16 cellular contexts compared by ENCODE assay signal in the genomic region with DNA sequence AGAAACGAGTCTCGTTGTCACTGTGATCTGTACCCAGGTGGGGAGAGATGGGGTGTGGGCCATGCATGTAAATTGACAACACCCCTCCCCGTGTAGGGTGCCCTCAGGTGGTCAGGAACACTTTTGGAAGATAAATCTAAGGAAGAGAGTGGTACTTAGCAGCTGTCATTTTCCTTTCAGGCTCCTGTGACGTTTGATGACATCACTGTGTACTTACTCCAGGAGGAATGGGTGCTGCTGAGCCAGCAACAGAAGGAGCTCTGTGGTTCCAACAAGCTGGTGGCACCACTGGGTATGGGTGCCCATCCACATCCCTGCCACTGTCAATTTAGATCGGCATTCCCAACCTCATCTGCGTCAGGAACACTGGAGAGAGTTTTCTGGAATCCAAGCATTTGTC. TPM values are rescaled to one million over a fixed set of nuclear protein-coding genes. Genes with fewer than 3 reads are reported as not detected.
DNase-seq lines count a peak whose midpoint lies in the region; ATAC-seq and TF ChIP-seq lines count a peak whose summit lies in the region.
"Had no signal": no experiment of that assay in that cellular context is flagged by ENCODE, and none has a peak within 500 bp of the region (broad histone marks: within the 10 kb centered on the region; RNA-seq: fewer than 3 reads in every experiment).

No MANE protein-coding gene starts in this region.

- H3K9me3 Mint-ChIP-seq in activated naive CD4-positive, alpha-beta T cell treated with anti-CD3 and anti-CD28 coated beads, Interleukin-2, amount 10 ng/mL, durations not matched to agents 7 days and 5 days, result no peaks in the 10 kb centered on the region
- no peaks in the 10 kb centered on the region for H3K9me3 Mint-ChIP-seq in T-cell
- H3K9me3 Mint-ChIP-seq: CD4-positive, alpha-beta T cell had no signal

- H3K9me3 ChIP-seq in BLaER1 treated with 17β-estradiol and CSF1 and Interleukin-3, amounts not matched to agents 10 nM and 100 nM (replicated peaks in 1 of 11), result no peaks in the 10 kb centered on the region
- H3K9me3 ChIP-seq in osteoblast (ENCODE audit: low read depth, low read length) (no peaks in the 10 kb centered on the region), right atrium auricular region (no peaks in the 10 kb centered on the region)
- H3K9me3 ChIP-seq: Caco-2, HAP-1 had no signal

- H3K4me3 ChIP-seq in BLaER1 treated with 17β-estradiol and CSF1 and Interleukin-3, amounts not matched to agents 10 nM and 100 nM, result peak overlapping the region in 2 of 10 experiments; percentile 36 to 53; a peak in 3 of 20 replicates
- H3K4me3 ChIP-seq in osteoblast (ENCODE audit: insufficient read depth, low read length) (peak overlapping the region; percentile 34), right atrium auricular region (no peak overlapping the region)
- H3K4me3 ChIP-seq: GM23248, HAP-1 had no signal

- peaks cover 16% of the 10 kb centered on the region for H3K4me1 Mint-ChIP-seq in activated naive CD4-positive, alpha-beta T cell treated with anti-CD3 and anti-CD28 coated beads, Interleukin-2, amount 10 ng/mL, durations not matched to agents 7 days and 5 days
- H3K4me1 Mint-ChIP-seq in T-cell, result peaks cover 53 to 70% (median 63%) of the 10 kb centered on the region in 3 donors

- peaks cover 28% of the 10 kb centered on the region for H3K36me3 Mint-ChIP-seq in activated naive CD4-positive, alpha-beta T cell treated with anti-CD3 and anti-CD28 coated beads, Interleukin-2, amount 10 ng/mL, durations not matched to agents 7 days and 5 days
- peaks cover 16% of the 10 kb centered on the region for H3K36me3 Mint-ChIP-seq in T-cell

- peak overlapping the region; percentile 80 to 98 (median 95) for H3K4me2 ChIP-seq in BLaER1 treated with 17β-estradiol and CSF1 and Interleukin-3, amounts not matched to agents 10 nM and 100 nM
- H3K4me2 ChIP-seq in osteoblast (ENCODE audit: insufficient read depth, low read length), result peak overlapping the region; percentile 22

- peaks cover 54 to 72% (median 61%) of the 10 kb centered on the region in 10 experiments for H3K4me1 ChIP-seq in BLaER1 treated with 17β-estradiol and CSF1 and Interleukin-3, amounts not matched to agents 10 nM and 100 nM
- H3K4me1 ChIP-seq in osteoblast (ENCODE audit: insufficient read depth, low read length), result peaks cover under 1% of the 10 kb centered on the region
- peaks cover 0 to 3% of the 10 kb centered on the region in 2 donors for H3K4me1 ChIP-seq in right atrium auricular region
- H3K4me1 ChIP-seq: Caco-2 had no signal

- H3K27me3 Mint-ChIP-seq in activated naive CD4-positive, alpha-beta T cell treated with anti-CD3 and anti-CD28 coated beads, Interleukin-2, amount 10 ng/mL, durations not matched to agents 7 days and 5 days, result no peaks in the 10 kb centered on the region
- no peaks in the 10 kb centered on the region for H3K27me3 Mint-ChIP-seq in T-cell
- H3K27me3 Mint-ChIP-seq: B cell; CD4-positive, alpha-beta T cell had no signal

- peak; percentile 11 for DNase-seq in activated naive CD4-positive, alpha-beta T cell treated with anti-CD3 and anti-CD28 coated beads, Interleukin-2, amount 10 ng/mL, durations not matched to agents 7 days and 5 days
- no peak for DNase-seq in activated naive CD4-positive, alpha-beta T cell treated with anti-CD3 and anti-CD28 coated beads, Interleukin-2, amount 50 U/mL, for 16 hours
- DNase-seq in T-cell (no peak), osteoblast (ENCODE audit: insufficient read length, low spot score, missing footprints) (peak; percentile 18), NCI-H1092 treated with DMSO at 0.1 percent for 48 hours (lab: John Stamatoyannopoulos, UW) (no peak), right atrium auricular region (ENCODE audit: low spot score) (no peak)
- no peak for DNase-seq in stimulated activated naive CD8-positive, alpha-beta T cell treated with anti-CD3 and anti-CD28 coated beads, Interleukin-15, Interleukin-2, amounts not matched to agents 100 U/mL and 50 U/mL, for 24 hours
- DNase-seq: Caco-2; CD4-positive, alpha-beta T cell; GM23248; IMR-90 had no signal

- peaks cover 0 to 5% (median 0%) of the 10 kb centered on the region in 11 experiments; a peak in 4 of 22 replicates for H4K20me1 ChIP-seq in BLaER1 treated with 17β-estradiol and CSF1 and Interleukin-3, amounts not matched to agents 10 nM and 100 nM
- H4K20me1 ChIP-seq in osteoblast (ENCODE audit: insufficient read depth, low read length), result peaks cover 10% of the 10 kb centered on the region

- 0 out of 22 replicates have a peak, but pooled peaks cover 0 to 3% (median 0%) of the 10 kb centered on the region in 11 experiments for H3K27me3 ChIP-seq in BLaER1 treated with 17β-estradiol and CSF1 and Interleukin-3, amounts not matched to agents 10 nM and 100 nM
- H3K27me3 ChIP-seq in osteoblast (ENCODE audit: insufficient read depth, low read length) (no peaks in the 10 kb centered on the region), right atrium auricular region (no peaks in the 10 kb centered on the region)

- H2AFZ ChIP-seq in osteoblast (ENCODE audit: low read length), result no peak overlapping the region
- H2AFZ ChIP-seq: GM23248 had no signal

- TF ChIP-seq CTCF in osteoblast (IDR thresholded peaks at IDR 0.05; ENCODE audit: extremely low read depth, low read depth, low read length) (no peak), right atrium auricular region (IDR thresholded peaks at IDR 0.05) (no peak)

- peak overlapping the region in 9 of 11 experiments; percentile 61 to 77 (median 71); a peak in 16 of 22 replicates for H3K9ac ChIP-seq in BLaER1 treated with 17β-estradiol and CSF1 and Interleukin-3, amounts not matched to agents 10 nM and 100 nM
- H3K9ac ChIP-seq: GM23248 had no signal

- POLR2A ChIA-PET in T-cell (lab: Charles Lee), result no interaction called here

- peaks cover 0 to 15% (median 6%) of the 10 kb centered on the region in 11 experiments; a peak in 8 of 22 replicates for H3K36me3 ChIP-seq in BLaER1 treated with 17β-estradiol and CSF1 and Interleukin-3, amounts not matched to agents 10 nM and 100 nM
- H3K36me3 ChIP-seq in osteoblast (ENCODE audit: insufficient read depth, low read length) (peaks cover 11% of the 10 kb centered on the region), right atrium auricular region (peaks cover 13% of the 10 kb centered on the region)
- H3K36me3 ChIP-seq: HAP-1 had no signal

- H3K79me2 ChIP-seq in osteoblast (ENCODE audit: insufficient read depth, low read length), result peaks cover 7% of the 10 kb centered on the region

- no peak overlapping the region for H3K27ac Mint-ChIP-seq in activated naive CD4-positive, alpha-beta T cell treated with anti-CD3 and anti-CD28 coated beads, Interleukin-2, amount 10 ng/mL, durations not matched to agents 7 days and 5 days
- no peak overlapping the region for H3K27ac Mint-ChIP-seq in T-cell
- H3K27ac Mint-ChIP-seq: B cell; CD4-positive, alpha-beta T cell had no signal

- ATAC-seq in T-cell (replicated peaks in 1 of 4), result no peak
- ATAC-seq in stimulated activated naive CD8-positive, alpha-beta T cell treated with anti-CD3 and anti-CD28 coated beads, Interleukin-15, Interleukin-2, amounts not matched to agents 100 U/mL and 50 U/mL, for 24 hours, result no peak

- peak overlapping the region in 10 of 11 experiments; percentile 28 to 91 (median 86); a peak in 19 of 22 replicates for H3K27ac ChIP-seq in BLaER1 treated with 17β-estradiol and CSF1 and Interleukin-3, amounts not matched to agents 10 nM and 100 nM
- no peak overlapping the region for H3K27ac ChIP-seq in osteoblast (ENCODE audit: low read depth, low read length)
- no peak overlapping the region for H3K27ac ChIP-seq in right atrium auricular region
- H3K27ac ChIP-seq: C4-2B, GM23248, HL-60 had no signal

- H3K4me3 Mint-ChIP-seq in activated naive CD4-positive, alpha-beta T cell treated with anti-CD3 and anti-CD28 coated beads, Interleukin-2, amount 10 ng/mL, durations not matched to agents 7 days and 5 days, result no peak overlapping the region
- H3K4me3 Mint-ChIP-seq in T-cell, result peak overlapping the region in 2 of 3 donors; percentile 3 to 4
- H3K4me3 Mint-ChIP-seq: B cell; CD4-positive, alpha-beta T cell had no signal

- CTCF ChIA-PET in activated naive CD4-positive, alpha-beta T cell treated with anti-CD3 and anti-CD28 coated beads, Interleukin-2, amount 10 ng/mL, durations not matched to agents 7 days and 5 days (lab: Charles Lee), result no interaction called here
- CTCF ChIA-PET in T-cell (lab: Charles Lee), result no interaction called here

RNA-seq across cellular contexts. Expression of a gene that starts 6.3 kb away (rescaled TPM):
- total RNA-seq in T-cell, result 10 to 100 TPM; 49.3 to 72.0 (median 63.8) TPM
- total RNA-seq in osteoblast, result 8.7 and 12.7 TPM in 2 replicates
- total RNA-seq in right atrium auricular region, result 10 to 100 TPM in 1 of 2 donors, 1 to 10 TPM in 1; 7.0 to 11.0 TPM

RNA-seq across cellular contexts. Expression of a gene that starts 29.3 kb away (rescaled TPM):
- total RNA-seq in T-cell (10 to 100 TPM; 48.5 to 79.4 (median 63.9) TPM), osteoblast (27.9 and 28.3 TPM in 2 replicates), right atrium auricular region (100 to 1,000 TPM in 1 of 2 donors, 10 to 100 TPM in 1; 60.7 to 122 TPM)

Comparison
In these comparisons a context has a peak if more than half of its experiments do, and no peak if none do; other contexts are left out.
1. DNase-seq: peak in activated naive CD4-positive, alpha-beta T cell treated with anti-CD3 and anti-CD28 coated beads, Interleukin-2, amount 10 ng/mL, durations not matched to agents 7 days and 5 days (single experiment) and osteoblast (single experiment); none in activated naive CD4-positive, alpha-beta T cell treated with anti-CD3 and anti-CD28 coated beads, Interleukin-2, amount 50 U/mL, for 16 hours (single experiment), T-cell (0 of 34), NCI-H1092 treated with DMSO at 0.1 percent for 48 hours (single experiment), stimulated activated naive CD8-positive, alpha-beta T cell treated with anti-CD3 and anti-CD28 coated beads, Interleukin-15, Interleukin-2, amounts not matched to agents 100 U/mL and 50 U/mL, for 24 hours (single experiment) and right atrium auricular region (single experiment).
2. H3K27ac ChIP-seq: peak in BLaER1 treated with 17β-estradiol and CSF1 and Interleukin-3, amounts not matched to agents 10 nM and 100 nM (10 of 11); none in osteoblast (single experiment) and right atrium auricular region (0 of 2).